13 cellular contexts compared by ENCODE assay signal in the genomic region with DNA sequence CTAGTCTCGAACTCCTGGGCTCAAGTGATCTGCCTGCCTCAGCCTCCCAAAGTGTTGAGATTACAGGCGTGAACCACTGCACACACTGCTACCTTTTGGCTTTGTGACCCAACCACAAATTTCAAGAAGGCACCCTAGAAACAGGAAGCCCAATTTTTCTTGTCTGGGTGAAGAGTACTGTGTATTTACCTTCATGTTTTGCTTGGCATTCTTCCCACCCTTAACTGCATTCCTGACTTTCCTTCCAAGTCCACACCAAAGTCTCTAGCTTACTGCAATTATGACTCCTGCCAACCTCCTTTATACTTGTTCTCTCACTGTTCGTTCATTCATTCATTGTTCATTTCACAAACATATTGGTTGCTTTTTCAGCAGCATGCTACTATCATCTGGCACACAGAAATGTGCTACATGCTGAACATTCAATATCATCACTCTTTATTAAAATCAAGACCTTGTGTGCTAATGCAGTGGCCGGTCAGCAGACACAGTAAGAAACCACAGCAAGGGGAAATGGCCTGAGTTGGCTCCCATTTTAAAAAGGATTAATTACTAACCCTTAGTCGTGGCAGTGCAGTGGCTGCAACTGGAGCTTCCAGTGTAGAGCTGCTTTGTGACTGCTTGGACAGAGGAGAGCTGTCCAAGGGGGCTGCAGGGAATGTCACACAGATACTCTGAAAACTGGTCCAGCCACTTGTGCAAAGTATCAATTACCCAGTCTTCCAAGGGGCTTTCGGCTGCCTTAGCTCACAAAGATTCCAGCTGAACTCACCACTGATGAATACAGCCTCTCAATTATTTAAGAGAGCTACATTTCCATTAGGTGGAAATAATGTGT.
DNase-seq lines count a peak whose midpoint lies in the region; ATAC-seq and TF ChIP-seq lines count a peak whose summit lies in the region.
"Had no signal": no experiment of that assay in that cellular context is flagged by ENCODE, and none has a peak within 500 bp of the region (broad histone marks: within the 10 kb centered on the region; RNA-seq: fewer than 3 reads in every experiment).

No MANE protein-coding gene starts in this region.

- H3K4me3 Mint-ChIP-seq in stimulated activated naive B cell treated with anti-CD40 and anti-IgM and Interleukin-4, amounts not matched to agents 10 μg/mL and 1 μg/mL and 100 μg/mL, for 72 hours, result no peak overlapping the region
- H3K4me3 Mint-ChIP-seq: endodermal cell had no signal

- H3K36me3 Mint-ChIP-seq in stimulated activated naive B cell treated with anti-CD40 and anti-IgM and Interleukin-4, amounts not matched to agents 10 μg/mL and 1 μg/mL and 100 μg/mL, for 72 hours, result peaks cover 40 to 64% of the 10 kb centered on the region in 2 donors

- POLR2A ChIA-PET in RWPE1 (lab: Yijun Ruan, JAX; ENCODE audit: low non-redundant PET), result no interaction called here

- H3K27ac ChIP-seq in RWPE1 (peak overlapping the region; percentile 82), coronary artery (no peak overlapping the region)
- H3K27ac ChIP-seq: adrenal gland had no signal

- H3K27me3 Mint-ChIP-seq in stimulated activated naive B cell treated with anti-CD40 and anti-IgM and Interleukin-4, amounts not matched to agents 10 μg/mL and 1 μg/mL and 100 μg/mL, for 72 hours, result no peaks in the 10 kb centered on the region

- no peak overlapping the region for H3K4me3 ChIP-seq in fibroblast of mammary gland (ENCODE audit: control insufficient read depth, low read depth, low read length)
- H3K4me3 ChIP-seq in coronary artery, result no peak overlapping the region
- H3K4me3 ChIP-seq: adrenal gland had no signal

- no peak overlapping the region for H3K27ac Mint-ChIP-seq in stimulated activated naive B cell treated with anti-CD40 and anti-IgM and Interleukin-4, amounts not matched to agents 10 μg/mL and 1 μg/mL and 100 μg/mL, for 72 hours
- H3K27ac Mint-ChIP-seq: endodermal cell had no signal

- peak; percentile 56 for DNase-seq in H4 (ENCODE audit: low spot score)
- peak; percentile 46 for DNase-seq in RWPE1 (ENCODE audit: low spot score)
- DNase-seq in fibroblast of mammary gland (ENCODE audit: low read depth), result peak; percentile 30
- DNase-seq in renal cortical epithelial cell (ENCODE audit: low read depth), result peak; percentile 87
- no peak for DNase-seq in NCI-H82 (lab: John Stamatoyannopoulos, UW)
- no peak for DNase-seq in stimulated activated naive B cell treated with anti-CD40 and anti-IgM and Interleukin-4, amounts not matched to agents 10 μg/mL and 1 μg/mL and 100 μg/mL, for 72 hours
- no peak for DNase-seq in coronary artery (ENCODE audit: low spot score)
- DNase-seq: adrenal gland, DMS153, endodermal cell, SIG-M5 had no signal

- H3K4me1 Mint-ChIP-seq in stimulated activated naive B cell treated with anti-CD40 and anti-IgM and Interleukin-4, amounts not matched to agents 10 μg/mL and 1 μg/mL and 100 μg/mL, for 72 hours, result peaks cover 2 to 5% of the 10 kb centered on the region in 2 donors
- H3K4me1 Mint-ChIP-seq: endodermal cell had no signal

- H3K9me3 Mint-ChIP-seq in stimulated activated naive B cell treated with anti-CD40 and anti-IgM and Interleukin-4, amounts not matched to agents 10 μg/mL and 1 μg/mL and 100 μg/mL, for 72 hours, result peaks cover 0 to 4% of the 10 kb centered on the region in 2 donors

- CTCF ChIA-PET in RWPE1 (lab: Yijun Ruan, JAX), result interaction anchor here (0.6 to 0.9 kb wide), 2 partner anchors 11 to 51 kb away, joined by 3 to 4 read pairs; no protein-coding TSS in a partner anchor

- TF ChIP-seq CTCF in RWPE1 (conservative IDR thresholded peaks at IDR 0.05; ENCODE audit: low read depth), result no peak
- TF ChIP-seq CTCF in fibroblast of mammary gland (conservative IDR thresholded peaks at IDR 0.05; ENCODE audit: control insufficient read depth, insufficient read depth, low read depth, low read length), result no peak
- no peak for TF ChIP-seq CTCF in coronary artery (IDR thresholded peaks at IDR 0.05)

- no peak for ATAC-seq in stimulated activated naive B cell treated with anti-CD40 and anti-IgM and Interleukin-4, amounts not matched to agents 10 μg/mL and 1 μg/mL and 100 μg/mL, for 72 hours (replicated peaks)
- ATAC-seq in GM21529 (IDR thresholded peaks at IDR 0.05; ENCODE audit: unreplicated experiment), result no peak
- ATAC-seq: sciatic nerve had no signal

Comparison
In these comparisons a context has a peak if more than half of its experiments do, and no peak if none do; other contexts are left out.
1. DNase-seq: peak in H4 (single experiment), RWPE1 (single experiment), fibroblast of mammary gland (single experiment) and renal cortical epithelial cell (single experiment); none in NCI-H82 (single experiment), stimulated activated naive B cell treated with anti-CD40 and anti-IgM and Interleukin-4, amounts not matched to agents 10 μg/mL and 1 μg/mL and 100 μg/mL, for 72 hours (single experiment) and coronary artery (single experiment).